In genomic region chr2:131396209-131396608, GRCh38 we compare ENCODE assay signal across 12 cellular contexts. TPM values are rescaled to one million over a fixed set of nuclear protein-coding genes. Genes with fewer than 3 reads are reported as not detected.
"Had no signal": no experiment of that assay in that cellular context is flagged by ENCODE, and none has a peak within 500 bp of the region (broad histone marks: within the 10 kb centered on the region; RNA-seq: fewer than 3 reads in every experiment).

No MANE protein-coding gene starts in this region.

RNA-seq across cellular contexts. Expression of gene RAB6D, which starts 32.2 kb away (rescaled TPM):
- total RNA-seq: natural killer cell, osteoblast, pulmonary artery endothelial cell, right atrium auricular region, sciatic nerve, subcutaneous adipose tissue, thoracic aorta, thyroid gland, tibial nerve, vagina had no signal
- polyA plus RNA-seq: ovary, stomach had no signal
